ENCODE assay signal across 1 cellular context in genomic region chr1:39168301-39169080, GRCh38.
A peak's percentile ranks its signal among the peaks of the same experiment; 100 is the strongest.
TF ChIP-seq lines count a peak whose summit lies in the region.

No MANE protein-coding gene starts in this region.

TF ChIP-seq in K562, 482 proteins besides CTCF, POLR2A, EP300 and RAD21 (continued from another document):
- 0 out of 2 replicates have a peak, but pooled peaks have one; percentile 19 for TF ChIP-seq CREB3L1 (IDR thresholded peaks at IDR 0.05; ENCODE audit: borderline replicate concordance, low read depth)
- 0 out of 2 replicates have a peak, but pooled peaks have one; percentile 65 for TF ChIP-seq THRAP3 (IDR thresholded peaks at IDR 0.05; ENCODE audit: borderline replicate concordance)
- no peak for TF ChIP-seq ZNF395 (CRISPR knock-in tag; IDR thresholded peaks at IDR 0.05)
